In genomic region chr1:43969746-43970466, GRCh38 we compare ENCODE assay signal across 8 cellular contexts. TPM values are rescaled to one million over a fixed set of nuclear protein-coding genes. Genes with fewer than 3 reads are reported as not detected.
DNase-seq lines count a peak whose midpoint lies in the region; ATAC-seq, FAIRE-seq and TF ChIP-seq lines count a peak whose summit lies in the region.

Gene DPH2, plus strand, starts transcription at chr1:43970010. Its CDS starts 166 bp downstream, at chr1:43970176.

- H3K27me3 ChIP-seq in psoas muscle (ENCODE audit: insufficient read depth in 3 of 3, low read length in 2 of 3) = no peaks in the 10 kb centered on the region

- in situ Hi-C loops in GM13976 (cut with MboI; ENCODE audit: low sequenced_read_pairs, unreplicated experiment) = no loop called here

- intact Hi-C loops in left ventricle myocardium superior (cut with micrococcal nuclease) (no loop called here), psoas muscle (cut with DNase I) (loop anchor here in 1 of 2 donors (2.0 kb wide), 1 partner anchor 19 kb away; no protein-coding TSS in a partner anchor)

- H3K27ac Mint-ChIP-seq in T-helper 17 cell = peak within 1 kb of the TSS; percentile 72

- no peaks in the 10 kb centered on the region for H3K27me3 Mint-ChIP-seq in T-helper 17 cell

- peaks cover 5% of the 10 kb centered on the region for H3K36me3 Mint-ChIP-seq in T-helper 17 cell (ENCODE audit: low read depth)

- no peaks in the 10 kb centered on the region for H3K9me3 ChIP-seq in T-helper 17 cell (ENCODE audit: control insufficient read depth, low read length, poor library complexity, severe bottlenecking)
- no peaks in the 10 kb centered on the region for H3K9me3 ChIP-seq in psoas muscle

- peak; percentile 99 for DNase-seq in GM13976 (ENCODE audit: low spot score)
- DNase-seq in NCI-H1694 treated with DMSO at 0.1 percent for 48 hours (lab: John Stamatoyannopoulos, UW) = peak; percentile 92
- DNase-seq in T-helper 17 cell = peak; percentile 83 to 90 (median 87)
- DNase-seq in amygdala (lab: John Stamatoyannopoulos, UW) = peak; percentile 41 to 99 (median 96)
- DNase-seq in left ventricle myocardium superior = peak; percentile 97
- DNase-seq in psoas muscle = peak; percentile 98 to 99
- DNase-seq in urothelium cell line (ENCODE audit: low spot score) = peak; percentile 100

- WGBS in psoas muscle, 3 donors = 0 to 1% (median 1%) methylated on average over 47 of the region's 47 CpGs

- H3K4me1 Mint-ChIP-seq in T-helper 17 cell = peaks cover 30% of the 10 kb centered on the region

- ATAC-seq in HG02870 (IDR thresholded peaks at IDR 0.05; ENCODE audit: unreplicated experiment) (peak; percentile 74), T-helper 17 cell (peak; percentile 89), left ventricle myocardium superior (peak; percentile 88), psoas muscle (peak; percentile 79 to 82 (median 80))

- H3K4me3 ChIP-seq in psoas muscle = peak within 1 kb of the TSS; percentile 99

- H3K27ac ChIP-seq in psoas muscle = peak within 1 kb of the TSS; percentile 97

- H3K4me3 Mint-ChIP-seq in T-helper 17 cell = peak within 1 kb of the TSS; percentile 93

- peak; percentile 98 for FAIRE-seq in urothelium cell line (lab: Jason Lieb, UNC)

- no peak for TF ChIP-seq CTCF in GM13976 (IDR thresholded peaks at IDR 0.05; ENCODE audit: borderline replicate concordance, control extremely low read depth, extremely low read depth, insufficient read depth, missing control alignments)
- no peak for TF ChIP-seq CTCF in psoas muscle (IDR thresholded peaks at IDR 0.05)

- peaks cover 2 to 47% of the 10 kb centered on the region in 2 donors for H3K36me3 ChIP-seq in psoas muscle (ENCODE audit: insufficient read depth in 1 of 2, low read depth in 1 of 2)

- peaks cover 27% of the 10 kb centered on the region for H3K4me1 ChIP-seq in psoas muscle

RNA-seq across cellular contexts. Expression of gene DPH2, which starts in this region (rescaled TPM):
- 10 to 100 TPM; 17.7 to 24.4 TPM for total RNA-seq in T-helper 17 cell
- total RNA-seq in left ventricle myocardium superior = 13.3 TPM
- 10 to 100 TPM; 37.8 to 62.9 (median 44.3) TPM for total RNA-seq in psoas muscle
- polyA plus RNA-seq in psoas muscle = 100 to 1,000 TPM in 1 of 3 donors, 10 to 100 TPM in 2; 53.7 to 123 (median 87.6) TPM

Comparison
In these comparisons a context has a peak if more than half of its experiments do, and no peak if none do; other contexts are left out.
1. Peak in every context shown above with its lines: DNase-seq, ATAC-seq, H3K4me3 ChIP-seq and H3K27ac ChIP-seq.